1 cellular context compared by ENCODE assay signal in the genomic region with DNA sequence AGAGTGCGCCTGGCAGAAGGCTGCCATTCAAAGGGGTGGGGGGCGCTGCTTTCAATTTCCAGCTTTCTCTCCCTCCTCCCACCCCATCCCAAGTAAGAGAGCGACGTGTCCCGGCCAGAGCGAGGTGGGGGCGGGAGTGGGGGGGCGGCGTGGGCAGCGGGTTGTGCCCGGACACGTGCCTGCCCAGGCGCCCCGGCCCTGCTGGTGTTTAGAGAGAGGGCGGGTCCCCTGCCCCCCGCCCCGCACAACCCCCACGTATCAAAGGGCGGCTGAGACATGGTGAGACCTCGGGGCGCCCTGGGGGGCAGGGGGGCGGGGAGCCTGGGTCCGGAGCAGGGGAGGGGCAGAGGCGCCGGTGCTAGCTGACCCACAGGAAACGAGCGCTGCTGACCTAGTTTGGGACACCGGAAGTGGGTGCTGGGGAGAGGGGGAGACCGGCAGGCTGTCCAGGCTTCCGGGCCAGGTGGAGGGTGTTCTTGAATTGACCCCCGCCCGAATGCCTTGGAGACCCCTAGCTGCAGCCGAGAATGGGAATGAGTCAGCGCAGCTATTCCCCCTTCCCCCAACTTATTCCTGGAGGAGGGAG.
A peak's percentile ranks its signal among the peaks of the same experiment; 100 is the strongest.
TF ChIP-seq lines count a peak whose summit lies in the region.

No MANE protein-coding gene starts in this region.

TF ChIP-seq in HEK293, 187 proteins besides CTCF, POLR2A, EP300 and RAD21 (continued from another document):
- TF ChIP-seq SALL2 (tag by site-specific recombination; IDR thresholded peaks at IDR 0.05; ENCODE audit: borderline replicate concordance) = no peak
- TF ChIP-seq ZNF600 (tag by site-specific recombination; IDR thresholded peaks at IDR 0.05) = no peak
- TF ChIP-seq ZBTB49 (tag by site-specific recombination; IDR thresholded peaks at IDR 0.05; ENCODE audit: low read depth) = no peak
- TF ChIP-seq, protein P1, sequence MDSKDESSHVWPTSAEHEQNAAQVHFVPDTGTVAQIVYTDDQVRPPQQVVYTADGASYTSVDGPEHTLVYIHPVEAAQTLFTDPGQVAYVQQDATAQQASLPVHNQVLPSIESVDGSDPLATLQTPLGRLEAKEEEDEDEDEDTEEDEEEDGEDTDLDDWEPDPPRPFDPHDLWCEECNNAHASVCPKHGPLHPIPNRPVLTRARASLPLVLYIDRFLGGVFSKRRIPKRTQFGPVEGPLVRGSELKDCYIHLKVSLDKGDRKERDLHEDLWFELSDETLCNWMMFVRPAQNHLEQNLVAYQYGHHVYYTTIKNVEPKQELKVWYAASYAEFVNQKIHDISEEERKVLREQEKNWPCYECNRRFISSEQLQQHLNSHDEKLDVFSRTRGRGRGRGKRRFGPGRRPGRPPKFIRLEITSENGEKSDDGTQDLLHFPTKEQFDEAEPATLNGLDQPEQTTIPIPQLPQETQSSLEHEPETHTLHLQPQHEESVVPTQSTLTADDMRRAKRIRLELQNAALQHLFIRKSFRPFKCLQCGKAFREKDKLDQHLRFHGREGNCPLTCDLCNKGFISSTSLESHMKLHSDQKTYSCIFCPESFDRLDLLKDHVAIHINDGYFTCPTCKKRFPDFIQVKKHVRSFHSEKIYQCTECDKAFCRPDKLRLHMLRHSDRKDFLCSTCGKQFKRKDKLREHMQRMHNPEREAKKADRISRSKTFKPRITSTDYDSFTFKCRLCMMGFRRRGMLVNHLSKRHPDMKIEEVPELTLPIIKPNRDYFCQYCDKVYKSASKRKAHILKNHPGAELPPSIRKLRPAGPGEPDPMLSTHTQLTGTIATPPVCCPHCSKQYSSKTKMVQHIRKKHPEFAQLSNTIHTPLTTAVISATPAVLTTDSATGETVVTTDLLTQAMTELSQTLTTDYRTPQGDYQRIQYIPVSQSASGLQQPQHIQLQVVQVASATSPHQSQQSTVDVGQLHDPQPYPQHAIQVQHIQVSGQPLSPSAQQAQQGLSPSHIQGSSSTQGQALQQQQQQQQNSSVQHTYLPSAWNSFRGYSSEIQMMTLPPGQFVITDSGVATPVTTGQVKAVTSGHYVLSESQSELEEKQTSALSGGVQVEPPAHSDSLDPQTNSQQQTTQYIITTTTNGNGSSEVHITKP (tag by site-specific recombination; IDR thresholded peaks at IDR 0.05) = peak; percentile 92
- TF ChIP-seq ZNF48 (tag by site-specific recombination; IDR thresholded peaks at IDR 0.05) = no peak
- TF ChIP-seq, protein P2, sequence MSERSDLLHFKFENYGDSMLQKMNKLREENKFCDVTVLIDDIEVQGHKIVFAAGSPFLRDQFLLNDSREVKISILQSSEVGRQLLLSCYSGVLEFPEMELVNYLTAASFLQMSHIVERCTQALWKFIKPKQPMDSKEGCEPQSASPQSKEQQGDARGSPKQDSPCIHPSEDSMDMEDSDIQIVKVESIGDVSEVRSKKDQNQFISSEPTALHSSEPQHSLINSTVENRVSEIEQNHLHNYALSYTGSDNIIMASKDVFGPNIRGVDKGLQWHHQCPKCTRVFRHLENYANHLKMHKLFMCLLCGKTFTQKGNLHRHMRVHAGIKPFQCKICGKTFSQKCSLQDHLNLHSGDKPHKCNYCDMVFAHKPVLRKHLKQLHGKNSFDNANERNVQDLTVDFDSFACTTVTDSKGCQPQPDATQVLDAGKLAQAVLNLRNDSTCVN (tag by site-specific recombination; optimal IDR thresholded peaks at IDR 0.05) = peak; percentile 27
- peak; percentile 52 for TF ChIP-seq SP3 (tag by site-specific recombination; IDR thresholded peaks at IDR 0.05)
- no peak for TF ChIP-seq ZNF561 (tag by site-specific recombination; IDR thresholded peaks at IDR 0.05; ENCODE audit: borderline replicate concordance)
- peak; percentile 34; the same call in 1 of the 2 replicates for TF ChIP-seq ZBTB8A (tag by site-specific recombination; IDR thresholded peaks at IDR 0.05)
- TF ChIP-seq, protein P3, sequence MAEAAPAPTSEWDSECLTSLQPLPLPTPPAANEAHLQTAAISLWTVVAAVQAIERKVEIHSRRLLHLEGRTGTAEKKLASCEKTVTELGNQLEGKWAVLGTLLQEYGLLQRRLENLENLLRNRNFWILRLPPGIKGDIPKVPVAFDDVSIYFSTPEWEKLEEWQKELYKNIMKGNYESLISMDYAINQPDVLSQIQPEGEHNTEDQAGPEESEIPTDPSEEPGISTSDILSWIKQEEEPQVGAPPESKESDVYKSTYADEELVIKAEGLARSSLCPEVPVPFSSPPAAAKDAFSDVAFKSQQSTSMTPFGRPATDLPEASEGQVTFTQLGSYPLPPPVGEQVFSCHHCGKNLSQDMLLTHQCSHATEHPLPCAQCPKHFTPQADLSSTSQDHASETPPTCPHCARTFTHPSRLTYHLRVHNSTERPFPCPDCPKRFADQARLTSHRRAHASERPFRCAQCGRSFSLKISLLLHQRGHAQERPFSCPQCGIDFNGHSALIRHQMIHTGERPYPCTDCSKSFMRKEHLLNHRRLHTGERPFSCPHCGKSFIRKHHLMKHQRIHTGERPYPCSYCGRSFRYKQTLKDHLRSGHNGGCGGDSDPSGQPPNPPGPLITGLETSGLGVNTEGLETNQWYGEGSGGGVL (tag by site-specific recombination; IDR thresholded peaks at IDR 0.05) = peak; percentile 22
- no peak for TF ChIP-seq ZNF791 (tag by site-specific recombination; IDR thresholded peaks at IDR 0.05)
- no peak for TF ChIP-seq ZNF610 (tag by site-specific recombination; IDR thresholded peaks at IDR 0.05; ENCODE audit: borderline replicate concordance)
- TF ChIP-seq ZNF555 (tag by site-specific recombination; conservative IDR thresholded peaks at IDR 0.05) = no peak
- TF ChIP-seq ZNF701 (tag by site-specific recombination; IDR thresholded peaks at IDR 0.05) = no peak
- TF ChIP-seq ZNF645 (tag by site-specific recombination; IDR thresholded peaks at IDR 0.05) = no peak
- TF ChIP-seq ZFP69B (tag by site-specific recombination; IDR thresholded peaks at IDR 0.05) = 0 out of 2 replicates have a peak, but pooled peaks have one; percentile 16
- TF ChIP-seq, protein P4, sequence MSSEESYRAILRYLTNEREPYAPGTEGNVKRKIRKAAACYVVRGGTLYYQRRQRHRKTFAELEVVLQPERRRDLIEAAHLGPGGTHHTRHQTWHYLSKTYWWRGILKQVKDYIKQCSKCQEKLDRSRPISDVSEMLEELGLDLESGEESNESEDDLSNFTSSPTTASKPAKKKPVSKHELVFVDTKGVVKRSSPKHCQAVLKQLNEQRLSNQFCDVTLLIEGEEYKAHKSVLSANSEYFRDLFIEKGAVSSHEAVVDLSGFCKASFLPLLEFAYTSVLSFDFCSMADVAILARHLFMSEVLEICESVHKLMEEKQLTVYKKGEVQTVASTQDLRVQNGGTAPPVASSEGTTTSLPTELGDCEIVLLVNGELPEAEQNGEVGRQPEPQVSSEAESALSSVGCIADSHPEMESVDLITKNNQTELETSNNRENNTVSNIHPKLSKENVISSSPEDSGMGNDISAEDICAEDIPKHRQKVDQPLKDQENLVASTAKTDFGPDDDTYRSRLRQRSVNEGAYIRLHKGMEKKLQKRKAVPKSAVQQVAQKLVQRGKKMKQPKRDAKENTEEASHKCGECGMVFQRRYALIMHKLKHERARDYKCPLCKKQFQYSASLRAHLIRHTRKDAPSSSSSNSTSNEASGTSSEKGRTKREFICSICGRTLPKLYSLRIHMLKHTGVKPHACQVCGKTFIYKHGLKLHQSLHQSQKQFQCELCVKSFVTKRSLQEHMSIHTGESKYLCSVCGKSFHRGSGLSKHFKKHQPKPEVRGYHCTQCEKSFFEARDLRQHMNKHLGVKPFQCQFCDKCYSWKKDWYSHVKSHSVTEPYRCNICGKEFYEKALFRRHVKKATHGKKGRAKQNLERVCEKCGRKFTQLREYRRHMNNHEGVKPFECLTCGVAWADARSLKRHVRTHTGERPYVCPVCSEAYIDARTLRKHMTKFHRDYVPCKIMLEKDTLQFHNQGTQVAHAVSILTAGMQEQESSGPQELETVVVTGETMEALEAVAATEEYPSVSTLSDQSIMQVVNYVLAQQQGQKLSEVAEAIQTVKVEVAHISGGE (tag by site-specific recombination; conservative IDR thresholded peaks at IDR 0.05; ENCODE audit: low read depth) = peak; percentile 86
- TF ChIP-seq GLIS1 (tag by site-specific recombination; IDR thresholded peaks at IDR 0.05) = peak; percentile 94
- TF ChIP-seq, protein P5, sequence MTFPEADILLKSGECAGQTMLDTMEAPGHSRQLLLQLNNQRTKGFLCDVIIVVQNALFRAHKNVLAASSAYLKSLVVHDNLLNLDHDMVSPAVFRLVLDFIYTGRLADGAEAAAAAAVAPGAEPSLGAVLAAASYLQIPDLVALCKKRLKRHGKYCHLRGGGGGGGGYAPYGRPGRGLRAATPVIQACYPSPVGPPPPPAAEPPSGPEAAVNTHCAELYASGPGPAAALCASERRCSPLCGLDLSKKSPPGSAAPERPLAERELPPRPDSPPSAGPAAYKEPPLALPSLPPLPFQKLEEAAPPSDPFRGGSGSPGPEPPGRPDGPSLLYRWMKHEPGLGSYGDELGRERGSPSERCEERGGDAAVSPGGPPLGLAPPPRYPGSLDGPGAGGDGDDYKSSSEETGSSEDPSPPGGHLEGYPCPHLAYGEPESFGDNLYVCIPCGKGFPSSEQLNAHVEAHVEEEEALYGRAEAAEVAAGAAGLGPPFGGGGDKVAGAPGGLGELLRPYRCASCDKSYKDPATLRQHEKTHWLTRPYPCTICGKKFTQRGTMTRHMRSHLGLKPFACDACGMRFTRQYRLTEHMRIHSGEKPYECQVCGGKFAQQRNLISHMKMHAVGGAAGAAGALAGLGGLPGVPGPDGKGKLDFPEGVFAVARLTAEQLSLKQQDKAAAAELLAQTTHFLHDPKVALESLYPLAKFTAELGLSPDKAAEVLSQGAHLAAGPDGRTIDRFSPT (tag by site-specific recombination; IDR thresholded peaks at IDR 0.05) = peak; percentile 66; the same call in 1 of the 2 replicates
- peak; percentile 51 for TF ChIP-seq KLF9 (tag by site-specific recombination; IDR thresholded peaks at IDR 0.05; ENCODE audit: low read depth)
- peak; percentile 96 for TF ChIP-seq EGR2 (tag by site-specific recombination; IDR thresholded peaks at IDR 0.05; ENCODE audit: low read depth)
- no peak for TF ChIP-seq ZNF274 (IDR thresholded peaks at IDR 0.05; ENCODE audit: low read length)
- TF ChIP-seq ZNF274 (tag by site-specific recombination; IDR thresholded peaks at IDR 0.05; ENCODE audit: borderline replicate concordance) = no peak
- TF ChIP-seq ZBTB6 (tag by site-specific recombination; IDR thresholded peaks at IDR 0.05) = no peak
- TF ChIP-seq KLF1 (tag by site-specific recombination; IDR thresholded peaks at IDR 0.05) = peak; percentile 98
- peak; percentile 98 for TF ChIP-seq ZFHX2 (tag by site-specific recombination; conservative IDR thresholded peaks at IDR 0.05)
- peak; percentile 95 for TF ChIP-seq ZXDB (tag by site-specific recombination; IDR thresholded peaks at IDR 0.05)
- TF ChIP-seq, protein P6, sequence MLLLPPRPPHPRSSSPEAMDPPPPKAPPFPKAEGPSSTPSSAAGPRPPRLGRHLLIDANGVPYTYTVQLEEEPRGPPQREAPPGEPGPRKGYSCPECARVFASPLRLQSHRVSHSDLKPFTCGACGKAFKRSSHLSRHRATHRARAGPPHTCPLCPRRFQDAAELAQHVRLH (tag by site-specific recombination; IDR thresholded peaks at IDR 0.05) = peak; percentile 14; the same call in 1 of the 2 replicates
- TF ChIP-seq SP7 (tag by site-specific recombination; IDR thresholded peaks at IDR 0.05) = no peak
- TF ChIP-seq, protein P7, sequence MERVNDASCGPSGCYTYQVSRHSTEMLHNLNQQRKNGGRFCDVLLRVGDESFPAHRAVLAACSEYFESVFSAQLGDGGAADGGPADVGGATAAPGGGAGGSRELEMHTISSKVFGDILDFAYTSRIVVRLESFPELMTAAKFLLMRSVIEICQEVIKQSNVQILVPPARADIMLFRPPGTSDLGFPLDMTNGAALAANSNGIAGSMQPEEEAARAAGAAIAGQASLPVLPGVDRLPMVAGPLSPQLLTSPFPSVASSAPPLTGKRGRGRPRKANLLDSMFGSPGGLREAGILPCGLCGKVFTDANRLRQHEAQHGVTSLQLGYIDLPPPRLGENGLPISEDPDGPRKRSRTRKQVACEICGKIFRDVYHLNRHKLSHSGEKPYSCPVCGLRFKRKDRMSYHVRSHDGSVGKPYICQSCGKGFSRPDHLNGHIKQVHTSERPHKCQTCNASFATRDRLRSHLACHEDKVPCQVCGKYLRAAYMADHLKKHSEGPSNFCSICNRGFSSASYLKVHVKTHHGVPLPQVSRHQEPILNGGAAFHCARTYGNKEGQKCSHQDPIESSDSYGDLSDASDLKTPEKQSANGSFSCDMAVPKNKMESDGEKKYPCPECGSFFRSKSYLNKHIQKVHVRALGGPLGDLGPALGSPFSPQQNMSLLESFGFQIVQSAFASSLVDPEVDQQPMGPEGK (tag by site-specific recombination; IDR thresholded peaks at IDR 0.05) = peak; percentile 57
- TF ChIP-seq ZNF335 (tag by site-specific recombination; conservative IDR thresholded peaks at IDR 0.05) = peak; percentile 70
